Comparison of ENCODE assay signal across 8 cellular contexts in genomic region chr6:159716247-159717086, GRCh38. TPM values are rescaled to one million over a fixed set of nuclear protein-coding genes. Genes with fewer than 3 reads are reported as not detected.
DNase-seq lines count a peak whose midpoint lies in the region; ATAC-seq, FAIRE-seq and TF ChIP-seq lines count a peak whose summit lies in the region.

No MANE protein-coding gene starts in this region.

- dilution Hi-C loops in keratinocyte (cut with MboI; ENCODE audit: extremely low pct_ligation_motif_present, low sequenced_read_pairs) = no loop called here

- DNase-seq in KBM-7 (peak; percentile 34), astrocyte of the spinal cord (ENCODE audit: low read depth, low spot score) (peak; percentile 88), keratinocyte (ENCODE audit: low read depth, low spot score) (no peak), NCI-H2227 treated with DMSO at 0.1 percent for 48 hours (lab: John Stamatoyannopoulos, UW) (no peak), NCI-H748 treated with DMSO at 0.1 percent for 48 hours (lab: John Stamatoyannopoulos, UW) (no peak)
- DNase-seq in stimulated activated CD4-positive, alpha-beta T cell treated with anti-CD3 and anti-CD28 coated beads, Interleukin-4, amount 100 ng/mL, for 24 hours = no peak

- in situ Hi-C loops in KBM-7 (cut with MboI; ENCODE audit: low pct_unique_long_range_greater_than_20kb, low sequenced_read_pairs) (no loop called here), astrocyte of the spinal cord (cut with HindIII; ENCODE audit: low sequenced_read_pairs) (no loop called here)

- H3K79me2 ChIP-seq in keratinocyte (ENCODE audit: control insufficient read depth, insufficient read depth, low read length) = no peaks in the 10 kb centered on the region

- no peaks in the 10 kb centered on the region for H3K9me1 ChIP-seq in keratinocyte (ENCODE audit: control insufficient read depth, extremely low read depth, insufficient read depth, low read length)

- H2AFZ ChIP-seq in keratinocyte (ENCODE audit: control insufficient read depth, low read length) = peak overlapping the region; percentile 38

- no peaks in the 10 kb centered on the region for H4K20me1 ChIP-seq in keratinocyte (ENCODE audit: control insufficient read depth, extremely low read depth, insufficient read depth, low read length)

- TF ChIP-seq CTCF in astrocyte of the spinal cord (IDR thresholded peaks at IDR 0.05; ENCODE audit: low read depth, low read length) (no peak), keratinocyte (optimal IDR thresholded peaks at IDR 0.05 in 1 of 3, IDR thresholded peaks at IDR 0.05 in 1 of 3, conservative IDR thresholded peaks at IDR 0.05 in 1 of 3; ENCODE audit: extremely low read depth in 1 of 3, insufficient read depth in 2 of 3, low read length in 3 of 3) (peak in 2 of 3 experiments; percentile 14 to 19)

- H3K9ac ChIP-seq in keratinocyte (ENCODE audit: control insufficient read depth, extremely low read depth, insufficient read depth, low read length) = peak overlapping the region; percentile 22

- no peaks in the 10 kb centered on the region for H3K9me3 ChIP-seq in keratinocyte (ENCODE audit: control insufficient read depth, low read depth, low read length)

- no peaks in the 10 kb centered on the region for H3K27me3 ChIP-seq in keratinocyte (ENCODE audit: control insufficient read depth, extremely low read depth, insufficient read depth, low read length)

- H3K4me2 ChIP-seq in keratinocyte (ENCODE audit: control insufficient read depth, extremely low read depth, insufficient read depth, low read depth, low read length) = peak overlapping the region; percentile 17

- H3K27ac ChIP-seq in keratinocyte (ENCODE audit: control insufficient read depth, insufficient read depth, low read length) (peak overlapping the region; percentile 73), temporal lobe (ENCODE audit: low read depth, low read length) (peak overlapping the region; percentile 53)

- H3K36me3 ChIP-seq in keratinocyte (ENCODE audit: control insufficient read depth in 2 of 2, extremely low read depth in 1 of 2, insufficient read depth in 2 of 2, low read length in 2 of 2) = no peaks in the 10 kb centered on the region

- peak; percentile 70 for FAIRE-seq in keratinocyte (lab: Jason Lieb, UNC)

- no peak for ATAC-seq in GM18861 (IDR thresholded peaks at IDR 0.05; ENCODE audit: unreplicated experiment)

- no peak overlapping the region for H3K4me3 ChIP-seq in astrocyte of the spinal cord (ENCODE audit: low read depth, low read length)
- H3K4me3 ChIP-seq in keratinocyte (ENCODE audit: control insufficient read depth in 2 of 3, extremely low read depth in 1 of 3, insufficient read depth in 2 of 3, low read depth in 1 of 3, low read length in 3 of 3) = no peak overlapping the region

- peaks cover 12% of the 10 kb centered on the region for H3K4me1 ChIP-seq in keratinocyte (ENCODE audit: control insufficient read depth, extremely low read depth, insufficient read depth, low read length)

RNA-seq across cellular contexts. Expression of gene WTAP, which starts 10.8 kb away (rescaled TPM):
- 20.6 to 40.2 TPM (median 35.3 TPM) in 3 replicates for polyA plus RNA-seq in keratinocyte
- polyA plus RNA-seq in keratinocyte (2011; ENCODE audit: low read depth) = 99.5 TPM
- 22.1 and 36.7 TPM in 2 replicates for polyA plus RNA-seq in keratinocyte (2011; cell fraction: cytosol; rRNA removed)
- polyA plus RNA-seq in keratinocyte (2011; cell fraction: nucleus; rRNA removed) = 24.4 and 27.6 TPM in 2 replicates
- 58.7 and 61.5 TPM in 2 replicates for polyA plus RNA-seq in keratinocyte (2012; ENCODE audit: low replicate concordance)
- 11.5 to 59.4 TPM (median 28.5 TPM) in 3 replicates for polyA minus RNA-seq in keratinocyte
- polyA minus RNA-seq in keratinocyte (2011; cell fraction: cytosol; rRNA and poly(A)+ RNA removed) = 11.7 TPM
- polyA minus RNA-seq in keratinocyte (2011; cell fraction: nucleus; rRNA and poly(A)+ RNA removed) = 14.8 and 37.4 TPM in 2 replicates
- 82.1 TPM for total RNA-seq in temporal lobe

RNA-seq across cellular contexts. Expression of gene SOD2, which starts 23.4 kb away (rescaled TPM):
- polyA plus RNA-seq in keratinocyte = 28.6 to 48.7 TPM (median 41.9 TPM) in 3 replicates
- 28.8 TPM for polyA plus RNA-seq in keratinocyte (2011; ENCODE audit: low read depth)
- 40.0 and 41.6 TPM in 2 replicates for polyA plus RNA-seq in keratinocyte (2011; cell fraction: cytosol; rRNA removed)
- 28.3 and 32.3 TPM in 2 replicates for polyA plus RNA-seq in keratinocyte (2011; cell fraction: nucleus; rRNA removed)
- 49.0 and 58.5 TPM in 2 replicates for polyA plus RNA-seq in keratinocyte (2012; ENCODE audit: low replicate concordance)
- polyA minus RNA-seq in keratinocyte = 67.0 to 69.1 TPM (median 67.7 TPM) in 3 replicates
- 61.0 TPM for polyA minus RNA-seq in keratinocyte (2011; cell fraction: cytosol; rRNA and poly(A)+ RNA removed)
- polyA minus RNA-seq in keratinocyte (2011; cell fraction: nucleus; rRNA and poly(A)+ RNA removed) = 15.2 and 31.3 TPM in 2 replicates
- total RNA-seq in temporal lobe = 35.4 TPM

RNA-seq across cellular contexts. Expression of gene ACAT2, which starts 45.4 kb away (rescaled TPM):
- polyA plus RNA-seq in keratinocyte = 92.6 to 217 TPM (median 205 TPM) in 3 replicates
- polyA plus RNA-seq in keratinocyte (2011; ENCODE audit: low read depth) = 25.1 TPM
- 81.7 and 105 TPM in 2 replicates for polyA plus RNA-seq in keratinocyte (2011; cell fraction: cytosol; rRNA removed)
- polyA plus RNA-seq in keratinocyte (2011; cell fraction: nucleus; rRNA removed) = 47.8 and 53.7 TPM in 2 replicates
- polyA plus RNA-seq in keratinocyte (2012; ENCODE audit: low replicate concordance) = 19.4 and 164 TPM in 2 replicates
- polyA minus RNA-seq in keratinocyte = 47.7 to 104 TPM (median 51.3 TPM) in 3 replicates
- 60.8 TPM for polyA minus RNA-seq in keratinocyte (2011; cell fraction: cytosol; rRNA and poly(A)+ RNA removed)
- 14.6 and 32.6 TPM in 2 replicates for polyA minus RNA-seq in keratinocyte (2011; cell fraction: nucleus; rRNA and poly(A)+ RNA removed)
- 61.5 TPM for total RNA-seq in temporal lobe

Comparison
In these comparisons a context has a peak if more than half of its experiments do, and no peak if none do; other contexts are left out.
1. DNase-seq: peak in KBM-7 (single experiment) and astrocyte of the spinal cord (single experiment); none in keratinocyte (single experiment), NCI-H2227 treated with DMSO at 0.1 percent for 48 hours (single experiment), NCI-H748 treated with DMSO at 0.1 percent for 48 hours (single experiment) and stimulated activated CD4-positive, alpha-beta T cell treated with anti-CD3 and anti-CD28 coated beads, Interleukin-4, amount 100 ng/mL, for 24 hours (single experiment).